8 cellular contexts compared by ENCODE assay signal in genomic region chr15:85865070-85865684, GRCh38.
DNase-seq lines count a peak whose midpoint lies in the region; ATAC-seq and TF ChIP-seq lines count a peak whose summit lies in the region.

No MANE protein-coding gene starts in this region.

- H3K36me3 Mint-ChIP-seq in activated CD8-positive, alpha-beta memory T cell treated with anti-CD3 and anti-CD28 coated beads, Interleukin-2, amount 10 ng/mL, durations not matched to agents 7 days and 5 days: no peaks in the 10 kb centered on the region
- no peaks in the 10 kb centered on the region for H3K36me3 Mint-ChIP-seq in effector memory CD8-positive, alpha-beta T cell (ENCODE audit: insufficient read depth)

- TF ChIP-seq CTCF in AG04449 (IDR thresholded peaks at IDR 0.05; ENCODE audit: insufficient read depth, low read length, missing control alignments) (peak; percentile 64), breast epithelium (IDR thresholded peaks at IDR 0.05) (peak in 2 of 3 donors; percentile 20 to 38)

- no peak overlapping the region for H3K27ac ChIP-seq in breast epithelium

- peaks cover 19% of the 10 kb centered on the region for H3K27me3 Mint-ChIP-seq in activated CD8-positive, alpha-beta memory T cell treated with anti-CD3 and anti-CD28 coated beads, Interleukin-2, amount 10 ng/mL, durations not matched to agents 7 days and 5 days
- H3K27me3 Mint-ChIP-seq in effector memory CD8-positive, alpha-beta T cell: peaks cover 16 to 24% of the 10 kb centered on the region in 2 donors

- no peak overlapping the region for H3K4me3 Mint-ChIP-seq in activated CD8-positive, alpha-beta memory T cell treated with anti-CD3 and anti-CD28 coated beads, Interleukin-2, amount 10 ng/mL, durations not matched to agents 7 days and 5 days
- no peak overlapping the region for H3K4me3 Mint-ChIP-seq in effector memory CD8-positive, alpha-beta T cell

- intact Hi-C loops in breast epithelium (cut with DNase I; ENCODE audit: low total_unique reads): no loop called here

- H3K9me3 Mint-ChIP-seq in activated CD8-positive, alpha-beta memory T cell treated with anti-CD3 and anti-CD28 coated beads, Interleukin-2, amount 10 ng/mL, durations not matched to agents 7 days and 5 days (ENCODE audit: low read depth): no peaks in the 10 kb centered on the region
- H3K9me3 Mint-ChIP-seq in effector memory CD8-positive, alpha-beta T cell: no peaks in the 10 kb centered on the region

- ATAC-seq in left lobe of liver (peak; percentile 69), HG02588 (IDR thresholded peaks at IDR 0.05; ENCODE audit: unreplicated experiment) (no peak)
- ATAC-seq in activated CD8-positive, alpha-beta memory T cell treated with anti-CD3 and anti-CD28 coated beads, Interleukin-2, amount 10 ng/mL, durations not matched to agents 7 days and 5 days: no peak
- ATAC-seq in effector memory CD8-positive, alpha-beta T cell (replicated peaks): no peak

- H3K27ac Mint-ChIP-seq in activated CD8-positive, alpha-beta memory T cell treated with anti-CD3 and anti-CD28 coated beads, Interleukin-2, amount 10 ng/mL, durations not matched to agents 7 days and 5 days: no peak overlapping the region
- H3K27ac Mint-ChIP-seq in effector memory CD8-positive, alpha-beta T cell: peak overlapping the region in 1 of 2 donors; percentile 54

- H3K27me3 ChIP-seq in breast epithelium: peaks cover 0 to 7% of the 10 kb centered on the region in 2 donors

- CTCF ChIA-PET in AG04449 (lab: Yijun Ruan, JAX): interaction anchor here (1.0 to 1.6 kb wide), 4 partner anchors 9 to 14 kb away, joined by 3 to 5 read pairs (median 4); no protein-coding TSS in a partner anchor
- CTCF ChIA-PET in activated CD8-positive, alpha-beta memory T cell treated with anti-CD3 and anti-CD28 coated beads, Interleukin-2, amount 10 ng/mL, durations not matched to agents 7 days and 5 days (lab: Charles Lee): interaction anchor here (0.8 to 1.1 kb wide), 3 partner anchors 14 to 61 kb away, joined by 3 read pairs; no protein-coding TSS in a partner anchor

- POLR2A ChIA-PET in AG04449 (lab: Yijun Ruan, JAX): no interaction called here

- no peaks in the 10 kb centered on the region for H3K36me3 ChIP-seq in breast epithelium

- H3K4me3 ChIP-seq in AG04449 (ENCODE audit: low read depth, low read length) (no peak overlapping the region), breast epithelium (no peak overlapping the region)

- TF ChIP-seq POLR2A in breast epithelium (IDR thresholded peaks at IDR 0.05): no peak

- no peaks in the 10 kb centered on the region for H3K9me3 ChIP-seq in breast epithelium

- H3K4me1 Mint-ChIP-seq in activated CD8-positive, alpha-beta memory T cell treated with anti-CD3 and anti-CD28 coated beads, Interleukin-2, amount 10 ng/mL, durations not matched to agents 7 days and 5 days: no peaks in the 10 kb centered on the region
- H3K4me1 Mint-ChIP-seq in effector memory CD8-positive, alpha-beta T cell (ENCODE audit: low read depth in 2 of 2): peaks cover 0 to 4% of the 10 kb centered on the region in 2 donors

- H3K4me1 ChIP-seq in breast epithelium: no peaks in the 10 kb centered on the region

- DNase-seq in AG04449 (ENCODE audit: low read depth, low spot score): no peak
- DNase-seq in ELR (ENCODE audit: low read depth): peak; percentile 56
- peak; percentile 67 for DNase-seq in NCI-H1694 (lab: John Stamatoyannopoulos, UW)
- DNase-seq in breast epithelium (ENCODE audit: low spot score in 2 of 2): no peak
- no peak for DNase-seq in left lobe of liver (ENCODE audit: low spot score)
- no peak for DNase-seq in activated CD8-positive, alpha-beta memory T cell treated with anti-CD3 and anti-CD28 coated beads, Interleukin-2, amount 10 ng/mL, durations not matched to agents 7 days and 5 days
- no peak for DNase-seq in effector memory CD8-positive, alpha-beta T cell

Comparison
In these comparisons a context has a peak if more than half of its experiments do, and no peak if none do; other contexts are left out.
1. DNase-seq: peak in ELR (single experiment) and NCI-H1694 (single experiment); none in AG04449 (single experiment), breast epithelium (0 of 2), left lobe of liver (single experiment), activated CD8-positive, alpha-beta memory T cell treated with anti-CD3 and anti-CD28 coated beads, Interleukin-2, amount 10 ng/mL, durations not matched to agents 7 days and 5 days (single experiment) and effector memory CD8-positive, alpha-beta T cell (0 of 3).